Comparison of ENCODE assay signal across 15 cellular contexts in genomic region chr9:109064963-109065701, GRCh38. TPM values are rescaled to one million over a fixed set of nuclear protein-coding genes. Genes with fewer than 3 reads are reported as not detected.
DNase-seq lines count a peak whose midpoint lies in the region; ATAC-seq, FAIRE-seq and TF ChIP-seq lines count a peak whose summit lies in the region.
"Had no signal": no experiment of that assay in that cellular context is flagged by ENCODE, and none has a peak within 500 bp of the region (broad histone marks: within the 10 kb centered on the region; RNA-seq: fewer than 3 reads in every experiment).

No MANE protein-coding gene starts in this region.

- in situ Hi-C loops in mammary epithelial cell (cut with MboI; ENCODE audit: low sequenced_read_pairs in 2 of 2): no loop called here

- H2BK120ac ChIP-seq in mesendoderm (ENCODE audit: low read depth, low read length): no peak overlapping the region

- H4K8ac ChIP-seq in mesendoderm (ENCODE audit: low read depth, low read length): no peak overlapping the region

- peak; percentile 94 for DNase-seq in ELR (ENCODE audit: low read depth)
- DNase-seq in NCI-H226: peak; percentile 69
- DNase-seq in mammary epithelial cell: peak; percentile 80
- DNase-seq in mesendoderm: peak; percentile 54
- no peak for DNase-seq in GM12891 (ENCODE audit: insufficient read length, low spot score)
- DNase-seq in MM.1S: no peak
- DNase-seq: activated naive CD8-positive, alpha-beta T cell treated with anti-CD3 and anti-CD28 coated beads, Interleukin-2, amount 10 ng/mL, durations not matched to agents 7 days and 5 days; cerebellar nuclear complex; GDM1; NCI-H146; Peyer's patch; retina had no signal

- no peak overlapping the region for H3K23ac ChIP-seq in mesendoderm (ENCODE audit: low read length)

- no peaks in the 10 kb centered on the region for H3K79me1 ChIP-seq in mesendoderm (ENCODE audit: low read length)

- no peak overlapping the region for H2BK15ac ChIP-seq in mesendoderm (replicated peaks; ENCODE audit: low read depth)

- peaks cover 44% of the 10 kb centered on the region for H3K4me1 ChIP-seq in mammary epithelial cell (ENCODE audit: insufficient read depth, low read length)
- H3K4me1 ChIP-seq in mesendoderm (ENCODE audit: control insufficient read depth, low read depth, low read length): no peaks in the 10 kb centered on the region
- H3K4me1 ChIP-seq in MM.1S (ENCODE audit: low read length): no peaks in the 10 kb centered on the region
- H3K4me1 ChIP-seq: Peyer's patch had no signal

- H3K79me2 ChIP-seq in mammary epithelial cell (ENCODE audit: insufficient read depth, low read length) (peaks cover 5% of the 10 kb centered on the region), mesendoderm (ENCODE audit: control insufficient read depth, insufficient read depth, low read length) (no peaks in the 10 kb centered on the region), MM.1S (ENCODE audit: low read length) (no peaks in the 10 kb centered on the region)

- 4% methylated on average over 2 of the region's 2 CpGs for WGBS in mammary epithelial cell (ENCODE audit: low coverage, missing lambda C conversion rate)
- WGBS in mesendoderm (ENCODE audit: extremely low coverage, insufficient coverage, low lambda C conversion rate): no CpG with 5 or more reads among the region's 2 CpGs

- H3K56ac ChIP-seq in mesendoderm (ENCODE audit: low read length): no peak overlapping the region

- H3K18ac ChIP-seq in mesendoderm (ENCODE audit: low read length): no peak overlapping the region

- no peaks in the 10 kb centered on the region for H3K27me3 ChIP-seq in mammary epithelial cell (ENCODE audit: insufficient read depth, low read length)
- H3K27me3 ChIP-seq in mesendoderm (ENCODE audit: insufficient read depth, low read length, poor library complexity): no peaks in the 10 kb centered on the region
- H3K27me3 ChIP-seq in MM.1S (replicated peaks; ENCODE audit: insufficient read depth, low read length): no peaks in the 10 kb centered on the region
- H3K27me3 ChIP-seq: Peyer's patch had no signal

- no peak overlapping the region for H2AK5ac ChIP-seq in mesendoderm (ENCODE audit: low read length)

- H3F3A ChIP-seq in MM.1S (ENCODE audit: insufficient read depth, low read length): no peaks in the 10 kb centered on the region

- H3K9ac ChIP-seq in mammary epithelial cell (ENCODE audit: insufficient read depth, low read length) (no peak overlapping the region), mesendoderm (ENCODE audit: low read length) (no peak overlapping the region), MM.1S (ENCODE audit: low read length) (no peak overlapping the region)
- H3K9ac ChIP-seq: KMS-11 had no signal

- H4K5ac ChIP-seq in mesendoderm (ENCODE audit: low read length): no peak overlapping the region

- dilution Hi-C loops in mammary epithelial cell (cut with HindIII; ENCODE audit: low sequenced_read_pairs): no loop called here

- H3K4me2 ChIP-seq in mammary epithelial cell (ENCODE audit: insufficient read depth, low read depth, low read length) (peak overlapping the region; percentile 53), mesendoderm (ENCODE audit: low read length) (no peak overlapping the region), MM.1S (ENCODE audit: low read depth, low read length) (no peak overlapping the region)
- H3K4me2 ChIP-seq: KMS-11 had no signal

- intact Hi-C loops in mammary epithelial cell (cut with micrococcal nuclease): loop anchor here (1.0 to 2.0 kb wide), 2 partner anchors 45 to 52 kb away; partner anchors contain the start of gene CTNNAL1

- TSS peak; percentile 47 for BruUV-seq in mammary epithelial cell (replicated peaks; lab: Mats Ljungman, UMichigan)

- H3K9me2 ChIP-seq in MM.1S (replicated peaks; ENCODE audit: insufficient read depth, low read length): no peaks in the 10 kb centered on the region

- no peak overlapping the region for H3K4ac ChIP-seq in mesendoderm (ENCODE audit: low read depth, low read length)

- no peaks in the 10 kb centered on the region for H3K9me3 ChIP-seq in mammary epithelial cell (replicated peaks; ENCODE audit: insufficient read depth, low read length)
- H3K9me3 ChIP-seq in MM.1S (replicated peaks; ENCODE audit: insufficient read depth, low read length): no peaks in the 10 kb centered on the region
- H3K9me3 ChIP-seq: Peyer's patch had no signal

- no peak overlapping the region for H2BK5ac ChIP-seq in mesendoderm (ENCODE audit: low read length)

- H3K27ac ChIP-seq in mammary epithelial cell (ENCODE audit: insufficient read depth, low read depth, low read length) (peak overlapping the region; percentile 61), mesendoderm (ENCODE audit: low read depth, low read length) (no peak overlapping the region), MM.1S (ENCODE audit: low read length) (no peak overlapping the region)
- H3K27ac ChIP-seq: KMS-11 had no signal

- H3K36me3 ChIP-seq in mammary epithelial cell (ENCODE audit: insufficient read depth, low read length): peaks cover 10% of the 10 kb centered on the region
- H3K36me3 ChIP-seq in mesendoderm (ENCODE audit: control insufficient read depth, insufficient read depth, low read length): peaks cover 3% of the 10 kb centered on the region
- H3K36me3 ChIP-seq in MM.1S (replicated peaks; ENCODE audit: insufficient read depth, low read length): no peaks in the 10 kb centered on the region; the same call in 1 of the 2 replicates

- no peak for TF ChIP-seq CTCF in mammary epithelial cell (conservative IDR thresholded peaks at IDR 0.05 in 1 of 2, IDR thresholded peaks at IDR 0.05 in 1 of 2; ENCODE audit: extremely low read depth in 1 of 2, insufficient read depth in 1 of 2, low read depth in 1 of 2, low read length in 2 of 2)
- TF ChIP-seq CTCF in MM.1S (IDR thresholded peaks at IDR 0.05; ENCODE audit: low read length): no peak

- no peak for FAIRE-seq in GM12891 (lab: Jason Lieb, UNC)

- CTCF ChIA-PET in mammary epithelial cell (lab: Charles Lee; ENCODE audit: low non-redundant PET): no interaction called here

- H2AFZ ChIP-seq in mammary epithelial cell (ENCODE audit: low read depth, low read length) (no peak overlapping the region), MM.1S (ENCODE audit: low read length) (no peak overlapping the region)

- H3K4me3 ChIP-seq in mammary epithelial cell (replicated peaks in 1 of 3; ENCODE audit: insufficient read depth in 1 of 3, low read depth in 2 of 3, low read length in 3 of 3) (no peak overlapping the region), mesendoderm (ENCODE audit: low read length) (no peak overlapping the region), MM.1S (ENCODE audit: low read length) (no peak overlapping the region)
- H3K4me3 ChIP-seq: Peyer's patch had no signal

- H4K20me1 ChIP-seq in mammary epithelial cell (ENCODE audit: insufficient read depth, low read length): no peaks in the 10 kb centered on the region
- H4K20me1 ChIP-seq in MM.1S (ENCODE audit: insufficient read depth, low read length): no peaks in the 10 kb centered on the region

- ATAC-seq in HG03108 (IDR thresholded peaks at IDR 0.05; ENCODE audit: unreplicated experiment): no peak
- ATAC-seq: natural killer cell treated with Interleukin-12 subunit alpha and Interleukin-12 subunit beta and Interleukin-15 and Interleukin-18, amount 100 ng/mL, for 72 hours had no signal

- TF ChIP-seq POLR2A in GM12891 (IDR thresholded peaks at IDR 0.05; ENCODE audit: low read depth, low read length): no peak

TF ChIP-seq in GM12891, 5 proteins besides CTCF, POLR2A, EP300 and RAD21:
- TF ChIP-seq POU2F2 (IDR thresholded peaks at IDR 0.05; ENCODE audit: low read depth, low read length) (no peak), SPI1 (IDR thresholded peaks at IDR 0.05; ENCODE audit: low read depth, low read length) (no peak), POLR2AphosphoS5 (IDR thresholded peaks at IDR 0.05; ENCODE audit: low read depth, low read length) (no peak), PAX5 (IDR thresholded peaks at IDR 0.05; ENCODE audit: insufficient read depth, low read length, severe bottlenecking) (no peak), TAF1 (IDR thresholded peaks at IDR 0.05; ENCODE audit: low read depth, low read length) (no peak)

RNA-seq across cellular contexts. Expression of gene CTNNAL1, which starts 51.8 kb away (rescaled TPM):
- 10 to 100 TPM; 43.7 to 82.2 TPM for total RNA-seq in mammary epithelial cell
- 71.4 TPM for polyA plus RNA-seq in mammary epithelial cell
- polyA minus RNA-seq in mammary epithelial cell: 43.8 TPM
- polyA plus RNA-seq in mesendoderm (2013, experiment 1 of 2): 47.0 TPM
- 46.8 TPM for polyA plus RNA-seq in mesendoderm (2013, experiment 2 of 2)
- polyA plus RNA-seq in GM12891 (2012; ENCODE audit: low read depth, missing spikeins): 17.9 TPM

RNA-seq across cellular contexts. Expression of gene TMEM245, which starts 54.6 kb away (rescaled TPM):
- 10 to 100 TPM; 33.1 to 70.3 TPM for total RNA-seq in mammary epithelial cell
- 39.4 TPM for polyA plus RNA-seq in mammary epithelial cell
- 82.8 TPM for polyA minus RNA-seq in mammary epithelial cell
- polyA plus RNA-seq in mesendoderm (2013, experiment 1 of 2): 28.2 TPM
- polyA plus RNA-seq in mesendoderm (2013, experiment 2 of 2): 27.8 TPM
- polyA plus RNA-seq in GM12891 (2012; ENCODE audit: low read depth, missing spikeins): 7.2 TPM

Comparison
In these comparisons a context has a peak if more than half of its experiments do, and no peak if none do; other contexts are left out.
1. DNase-seq: peak in ELR (single experiment), NCI-H226 (single experiment), mammary epithelial cell (single experiment) and mesendoderm (single experiment); none in GM12891 (single experiment) and MM.1S (single experiment).